1 cellular context compared by ENCODE assay signal in the genomic region with DNA sequence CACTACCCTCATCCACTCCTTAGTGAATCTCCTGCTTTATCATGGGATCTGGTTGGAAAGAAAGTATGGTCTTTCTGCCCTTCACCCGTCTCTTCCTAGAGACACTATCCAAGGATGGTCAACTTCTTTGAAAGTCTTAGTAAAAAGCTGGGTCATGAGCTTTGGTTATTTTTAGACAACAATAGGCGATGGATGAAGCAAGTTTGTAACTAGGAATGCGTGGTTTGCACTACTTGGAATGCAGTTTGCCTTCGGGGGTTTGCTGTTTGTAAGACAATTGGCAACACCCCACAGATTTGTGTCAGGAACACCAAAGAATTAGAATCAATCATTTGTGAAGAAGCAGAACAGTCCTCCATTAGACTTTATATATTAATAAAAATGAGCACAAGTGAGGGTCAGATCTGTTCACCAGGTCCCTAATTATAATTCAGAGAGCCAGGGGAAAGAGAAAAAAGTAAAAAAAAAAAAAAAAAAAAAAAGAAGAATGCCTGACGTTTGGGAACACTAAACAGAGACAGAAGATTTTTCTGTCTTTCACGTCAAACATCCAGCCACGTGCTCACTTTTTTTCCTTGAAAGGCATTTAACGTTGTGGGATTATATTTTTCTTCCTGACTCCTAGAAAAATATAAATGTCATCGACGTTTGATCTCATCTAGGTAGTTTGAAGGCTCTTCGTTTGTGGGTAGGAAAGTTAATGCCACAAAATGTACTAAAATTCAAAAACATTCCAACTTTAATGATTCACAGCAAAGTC.
TF ChIP-seq lines count a peak whose summit lies in the region.

No MANE protein-coding gene starts in this region.

TF ChIP-seq in H1, 55 proteins besides CTCF, POLR2A, EP300 and RAD21:
- TF ChIP-seq CBX8 (IDR thresholded peaks at IDR 0.05; ENCODE audit: borderline replicate concordance, low read depth, low read length) = no peak
- TF ChIP-seq GTF2F1 (IDR thresholded peaks at IDR 0.05; ENCODE audit: borderline replicate concordance, low read depth, low read length) = no peak
- peak; percentile 68; the same call in 1 of the 2 replicates for TF ChIP-seq TEAD4 (IDR thresholded peaks at IDR 0.05; ENCODE audit: low read depth, low read length)
TF ChIP-seq in H1: peak in this region for 1.
